In the genomic region with DNA sequence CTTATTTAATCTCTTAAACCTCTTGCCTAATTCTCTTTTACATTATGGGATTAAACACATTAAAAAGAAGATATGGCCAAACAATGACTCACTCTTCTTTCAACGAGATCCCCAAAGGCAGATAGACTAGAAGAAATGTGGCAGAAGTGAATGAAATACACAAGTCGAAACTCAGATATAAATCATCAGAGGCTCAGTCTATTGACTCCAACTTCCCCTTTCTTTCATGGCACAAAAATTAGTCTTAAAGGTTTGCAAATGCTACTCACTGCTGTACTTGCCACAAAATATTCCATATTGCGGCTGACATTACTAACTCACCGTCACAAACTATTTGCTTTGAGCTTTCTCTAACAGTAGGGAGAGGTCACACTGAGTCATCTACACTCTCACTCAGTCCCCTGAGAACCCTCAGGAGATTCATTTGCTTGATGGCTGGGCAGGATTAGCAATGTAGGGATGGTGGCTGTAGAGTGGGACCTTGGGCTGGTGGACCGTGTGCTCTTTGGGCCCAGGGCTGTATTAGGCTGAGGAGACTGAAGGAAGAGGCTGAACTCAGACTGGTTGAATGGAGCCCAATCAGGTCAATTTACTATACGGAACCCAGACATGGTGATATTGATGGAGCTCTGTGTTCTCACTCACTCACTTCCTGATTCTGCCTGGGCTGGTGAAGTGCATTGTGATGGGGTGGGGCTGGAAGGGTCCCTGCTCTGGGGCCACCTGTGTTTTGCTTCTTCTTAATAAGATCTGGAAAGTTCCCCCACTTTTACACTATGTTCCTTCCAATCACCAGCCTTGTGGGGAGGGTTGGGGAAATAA, we compare ENCODE assay signal across 9 cellular contexts. TPM values are rescaled to one million over a fixed set of nuclear protein-coding genes. Genes with fewer than 3 reads are reported as not detected.
DNase-seq lines count a peak whose midpoint lies in the region; ATAC-seq and TF ChIP-seq lines count a peak whose summit lies in the region.
"Had no signal": no experiment of that assay in that cellular context is flagged by ENCODE, and none has a peak within 500 bp of the region (broad histone marks: within the 10 kb centered on the region; RNA-seq: fewer than 3 reads in every experiment).

No MANE protein-coding gene starts in this region.

- peak overlapping the region; percentile 38 for H3K27ac Mint-ChIP-seq in activated naive CD4-positive, alpha-beta T cell treated with anti-CD3 and anti-CD28 coated beads for 36 hours
- peak overlapping the region; percentile 99 for H3K27ac Mint-ChIP-seq in activated B cell treated with CpG ODN at 0.5 μM for 24 hours
- H3K27ac Mint-ChIP-seq in stimulated activated memory B cell treated with anti-CD40 and anti-IgM and Interleukin-4, amounts not matched to agents 10 μg/mL and 1 μg/mL and 100 μg/mL, for 72 hours, result peak overlapping the region; percentile 97

- no peak for TF ChIP-seq CTCF in activated B cell treated with CpG ODN at 0.5 μM for 24 hours (IDR thresholded peaks at IDR 0.05)

- peaks cover 7% of the 10 kb centered on the region for H3K9me3 Mint-ChIP-seq in activated naive CD4-positive, alpha-beta T cell treated with anti-CD3 and anti-CD28 coated beads for 36 hours
- H3K9me3 Mint-ChIP-seq in activated B cell treated with CpG ODN at 0.5 μM for 24 hours, result peaks cover 2% of the 10 kb centered on the region
- no peaks in the 10 kb centered on the region for H3K9me3 Mint-ChIP-seq in stimulated activated memory B cell treated with anti-CD40 and anti-IgM and Interleukin-4, amounts not matched to agents 10 μg/mL and 1 μg/mL and 100 μg/mL, for 72 hours

- POLR2A ChIA-PET in activated B cell treated with CpG ODN at 0.5 μM for 24 hours (lab: Charles Lee), result interaction anchor here (0.6 to 2.5 kb wide), 9 partner anchors 11 to 845 kb away, joined by 3 to 21 read pairs (median 3); partner anchors contain the start of genes MRPS10 and RPL7L1

- ATAC-seq in HG03378 (IDR thresholded peaks at IDR 0.05; ENCODE audit: unreplicated experiment) (peak; percentile 83), activated B cell treated with CpG ODN at 0.5 μM for 24 hours (ENCODE audit: low read depth) (peak; percentile 92)
- ATAC-seq in stimulated activated memory B cell treated with anti-CD40 and anti-IgM and Interleukin-4, amounts not matched to agents 10 μg/mL and 1 μg/mL and 100 μg/mL, for 72 hours, result peak; percentile 95

- H3K4me1 Mint-ChIP-seq in activated naive CD4-positive, alpha-beta T cell treated with anti-CD3 and anti-CD28 coated beads for 36 hours (ENCODE audit: low read depth), result peaks cover 18% of the 10 kb centered on the region
- H3K4me1 Mint-ChIP-seq in activated B cell treated with CpG ODN at 0.5 μM for 24 hours, result peaks cover 22% of the 10 kb centered on the region
- H3K4me1 Mint-ChIP-seq in stimulated activated memory B cell treated with anti-CD40 and anti-IgM and Interleukin-4, amounts not matched to agents 10 μg/mL and 1 μg/mL and 100 μg/mL, for 72 hours, result peaks cover 23% of the 10 kb centered on the region

- intact Hi-C loops in activated naive CD4-positive, alpha-beta T cell treated with anti-CD3 and anti-CD28 coated beads for 36 hours (cut with micrococcal nuclease), result loop anchor here (1.0 to 2.0 kb wide), 6 partner anchors 11 to 181 kb away; partner anchors contain the start of gene TRERF1
- intact Hi-C loops in activated B cell treated with CpG ODN at 0.5 μM for 24 hours (cut with micrococcal nuclease), result loop anchor here (1.0 to 5.0 kb wide), 3 partner anchors 11 to 69 kb away; partner anchors contain the start of gene TRERF1

- peaks cover 2% of the 10 kb centered on the region for H3K36me3 Mint-ChIP-seq in activated naive CD4-positive, alpha-beta T cell treated with anti-CD3 and anti-CD28 coated beads for 36 hours (ENCODE audit: low read depth)
- H3K36me3 Mint-ChIP-seq in activated B cell treated with CpG ODN at 0.5 μM for 24 hours (ENCODE audit: low read depth), result no peaks in the 10 kb centered on the region
- H3K36me3 Mint-ChIP-seq in stimulated activated memory B cell treated with anti-CD40 and anti-IgM and Interleukin-4, amounts not matched to agents 10 μg/mL and 1 μg/mL and 100 μg/mL, for 72 hours, result no peaks in the 10 kb centered on the region

- peak; percentile 56 for DNase-seq in activated naive CD4-positive, alpha-beta T cell treated with anti-CD3 and anti-CD28 coated beads for 36 hours
- DNase-seq in activated naive CD4-positive, alpha-beta T cell treated with anti-CD3 and anti-CD28 coated beads, Interleukin-2, amount 50 U/mL, for 16 hours, result no peak
- DNase-seq in activated B cell treated with CpG ODN at 0.5 μM for 24 hours (no peak), ecto neural progenitor cell (ENCODE audit: low spot score) (no peak), NCI-H446 treated with DMSO at 0.1 percent for 48 hours (lab: John Stamatoyannopoulos, UW) (no peak), SK-N-DZ (ENCODE audit: low spot score) (no peak)
- DNase-seq: C1 segment of cervical spinal cord had no signal

- no peaks in the 10 kb centered on the region for H3K27me3 Mint-ChIP-seq in activated naive CD4-positive, alpha-beta T cell treated with anti-CD3 and anti-CD28 coated beads for 36 hours (ENCODE audit: low read depth)
- H3K27me3 Mint-ChIP-seq in activated B cell treated with CpG ODN at 0.5 μM for 24 hours, result no peaks in the 10 kb centered on the region
- no peaks in the 10 kb centered on the region for H3K27me3 Mint-ChIP-seq in stimulated activated memory B cell treated with anti-CD40 and anti-IgM and Interleukin-4, amounts not matched to agents 10 μg/mL and 1 μg/mL and 100 μg/mL, for 72 hours

- CTCF ChIA-PET in activated naive CD4-positive, alpha-beta T cell treated with anti-CD3 and anti-CD28 coated beads for 36 hours (lab: Charles Lee), result interaction anchor here (1.2 to 3.3 kb wide), 4 partner anchors 10 to 27 kb away, joined by 3 to 14 read pairs (median 8); no protein-coding TSS in a partner anchor
- CTCF ChIA-PET in activated B cell treated with CpG ODN at 0.5 μM for 24 hours (lab: Charles Lee), result interaction anchor here (1.9 to 2.8 kb wide), 2 partner anchors 11 to 27 kb away, joined by 9 to 18 read pairs; no protein-coding TSS in a partner anchor

- H3K4me3 Mint-ChIP-seq in activated naive CD4-positive, alpha-beta T cell treated with anti-CD3 and anti-CD28 coated beads for 36 hours, result no peak overlapping the region
- peak overlapping the region; percentile 71 for H3K4me3 Mint-ChIP-seq in activated B cell treated with CpG ODN at 0.5 μM for 24 hours
- peak overlapping the region; percentile 37 for H3K4me3 Mint-ChIP-seq in stimulated activated memory B cell treated with anti-CD40 and anti-IgM and Interleukin-4, amounts not matched to agents 10 μg/mL and 1 μg/mL and 100 μg/mL, for 72 hours

RNA-seq across cellular contexts. Expression of gene UBR2, which starts 42.8 kb away (rescaled TPM):
- 10 to 100 TPM; 23.1 to 23.5 TPM for total RNA-seq in activated naive CD4-positive, alpha-beta T cell treated with anti-CD3 and anti-CD28 coated beads for 36 hours
- 34.3 and 40.8 TPM in 2 replicates for total RNA-seq in activated B cell treated with CpG ODN at 0.5 μM for 24 hours
- 7.5 and 8.7 TPM in 2 replicates for polyA plus RNA-seq in SK-N-DZ (2014; cell fraction: cytosol; rRNA removed)
- polyA plus RNA-seq in SK-N-DZ (2014; cell fraction: nucleus; rRNA removed), result 13.0 and 13.1 TPM in 2 replicates

Comparison
In these comparisons a context has a peak if more than half of its experiments do, and no peak if none do; other contexts are left out.
1. H3K27ac Mint-ChIP-seq: peak in every context shown above with its lines; median percentile 99 in activated B cell treated with CpG ODN at 0.5 μM for 24 hours; 97 in stimulated activated memory B cell treated with anti-CD40 and anti-IgM and Interleukin-4, amounts not matched to agents 10 μg/mL and 1 μg/mL and 100 μg/mL, for 72 hours; 38 in activated naive CD4-positive, alpha-beta T cell treated with anti-CD3 and anti-CD28 coated beads for 36 hours.